ENCODE assay signal across 2 cellular contexts in the genomic region with DNA sequence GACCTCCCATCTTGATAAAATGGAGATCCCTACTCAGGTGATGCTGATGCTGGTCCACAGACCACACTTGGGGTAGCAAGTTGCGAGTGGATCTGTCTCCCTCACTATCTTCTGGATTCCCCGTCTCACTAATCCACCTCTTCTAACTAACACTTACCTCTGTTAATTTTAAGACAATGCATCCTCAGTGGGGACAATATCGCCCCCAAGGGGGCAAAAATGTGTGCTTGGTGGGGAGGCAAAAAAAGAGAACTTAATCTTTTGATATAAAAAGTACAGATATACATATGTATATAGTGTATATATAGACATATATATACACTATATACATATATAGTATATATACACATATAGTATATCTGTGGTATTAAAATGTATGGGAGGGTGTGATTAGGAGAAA.
TF ChIP-seq lines count a peak whose summit lies in the region.

No MANE protein-coding gene starts in this region.

TF ChIP-seq in liver, 16 proteins besides CTCF, POLR2A, EP300 and RAD21:
- TF ChIP-seq, protein P1, sequence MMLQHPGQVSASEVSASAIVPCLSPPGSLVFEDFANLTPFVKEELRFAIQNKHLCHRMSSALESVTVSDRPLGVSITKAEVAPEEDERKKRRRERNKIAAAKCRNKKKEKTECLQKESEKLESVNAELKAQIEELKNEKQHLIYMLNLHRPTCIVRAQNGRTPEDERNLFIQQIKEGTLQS (IDR thresholded peaks at IDR 0.05), result no peak
- TF ChIP-seq EGR1 (IDR thresholded peaks at IDR 0.05; ENCODE audit: low read depth in 2 of 2) (no peak), SP1 (IDR thresholded peaks at IDR 0.05) (no peak), FOXA1 (IDR thresholded peaks at IDR 0.05) (no peak), TAF1 (conservative IDR thresholded peaks at IDR 0.05) (no peak), HNF4A (conservative IDR thresholded peaks at IDR 0.05) (no peak), RXRA (IDR thresholded peaks at IDR 0.05) (no peak), NR2F2 (IDR thresholded peaks at IDR 0.05) (no peak), YY1 (IDR thresholded peaks at IDR 0.05) (no peak), JUND (IDR thresholded peaks at IDR 0.05) (no peak), GABPA (IDR thresholded peaks at IDR 0.05 in 1 of 2, conservative IDR thresholded peaks at IDR 0.05 in 1 of 2) (no peak), FOXA2 (IDR thresholded peaks at IDR 0.05) (no peak), HNF4G (IDR thresholded peaks at IDR 0.05) (no peak)
- TF ChIP-seq, protein P2, sequence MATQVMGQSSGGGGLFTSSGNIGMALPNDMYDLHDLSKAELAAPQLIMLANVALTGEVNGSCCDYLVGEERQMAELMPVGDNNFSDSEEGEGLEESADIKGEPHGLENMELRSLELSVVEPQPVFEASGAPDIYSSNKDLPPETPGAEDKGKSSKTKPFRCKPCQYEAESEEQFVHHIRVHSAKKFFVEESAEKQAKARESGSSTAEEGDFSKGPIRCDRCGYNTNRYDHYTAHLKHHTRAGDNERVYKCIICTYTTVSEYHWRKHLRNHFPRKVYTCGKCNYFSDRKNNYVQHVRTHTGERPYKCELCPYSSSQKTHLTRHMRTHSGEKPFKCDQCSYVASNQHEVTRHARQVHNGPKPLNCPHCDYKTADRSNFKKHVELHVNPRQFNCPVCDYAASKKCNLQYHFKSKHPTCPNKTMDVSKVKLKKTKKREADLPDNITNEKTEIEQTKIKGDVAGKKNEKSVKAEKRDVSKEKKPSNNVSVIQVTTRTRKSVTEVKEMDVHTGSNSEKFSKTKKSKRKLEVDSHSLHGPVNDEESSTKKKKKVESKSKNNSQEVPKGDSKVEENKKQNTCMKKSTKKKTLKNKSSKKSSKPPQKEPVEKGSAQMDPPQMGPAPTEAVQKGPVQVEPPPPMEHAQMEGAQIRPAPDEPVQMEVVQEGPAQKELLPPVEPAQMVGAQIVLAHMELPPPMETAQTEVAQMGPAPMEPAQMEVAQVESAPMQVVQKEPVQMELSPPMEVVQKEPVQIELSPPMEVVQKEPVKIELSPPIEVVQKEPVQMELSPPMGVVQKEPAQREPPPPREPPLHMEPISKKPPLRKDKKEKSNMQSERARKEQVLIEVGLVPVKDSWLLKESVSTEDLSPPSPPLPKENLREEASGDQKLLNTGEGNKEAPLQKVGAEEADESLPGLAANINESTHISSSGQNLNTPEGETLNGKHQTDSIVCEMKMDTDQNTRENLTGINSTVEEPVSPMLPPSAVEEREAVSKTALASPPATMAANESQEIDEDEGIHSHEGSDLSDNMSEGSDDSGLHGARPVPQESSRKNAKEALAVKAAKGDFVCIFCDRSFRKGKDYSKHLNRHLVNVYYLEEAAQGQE (IDR thresholded peaks at IDR 0.05), result no peak
- TF ChIP-seq, protein P3, sequence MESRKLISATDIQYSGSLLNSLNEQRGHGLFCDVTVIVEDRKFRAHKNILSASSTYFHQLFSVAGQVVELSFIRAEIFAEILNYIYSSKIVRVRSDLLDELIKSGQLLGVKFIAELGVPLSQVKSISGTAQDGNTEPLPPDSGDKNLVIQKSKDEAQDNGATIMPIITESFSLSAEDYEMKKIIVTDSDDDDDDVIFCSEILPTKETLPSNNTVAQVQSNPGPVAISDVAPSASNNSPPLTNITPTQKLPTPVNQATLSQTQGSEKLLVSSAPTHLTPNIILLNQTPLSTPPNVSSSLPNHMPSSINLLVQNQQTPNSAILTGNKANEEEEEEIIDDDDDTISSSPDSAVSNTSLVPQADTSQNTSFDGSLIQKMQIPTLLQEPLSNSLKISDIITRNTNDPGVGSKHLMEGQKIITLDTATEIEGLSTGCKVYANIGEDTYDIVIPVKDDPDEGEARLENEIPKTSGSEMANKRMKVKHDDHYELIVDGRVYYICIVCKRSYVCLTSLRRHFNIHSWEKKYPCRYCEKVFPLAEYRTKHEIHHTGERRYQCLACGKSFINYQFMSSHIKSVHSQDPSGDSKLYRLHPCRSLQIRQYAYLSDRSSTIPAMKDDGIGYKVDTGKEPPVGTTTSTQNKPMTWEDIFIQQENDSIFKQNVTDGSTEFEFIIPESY (IDR thresholded peaks at IDR 0.05), result no peak
- TF ChIP-seq, protein P4, sequence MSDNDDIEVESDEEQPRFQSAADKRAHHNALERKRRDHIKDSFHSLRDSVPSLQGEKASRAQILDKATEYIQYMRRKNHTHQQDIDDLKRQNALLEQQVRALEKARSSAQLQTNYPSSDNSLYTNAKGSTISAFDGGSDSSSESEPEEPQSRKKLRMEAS (IDR thresholded peaks at IDR 0.05), result no peak
TF ChIP-seq in liver: peak in this region for 0.

TF ChIP-seq in HepG2, 621 proteins besides CTCF, POLR2A, EP300 and RAD21:
- no peak for TF ChIP-seq ZNF251 (CRISPR knock-in tag; IDR thresholded peaks at IDR 0.05)
- TF ChIP-seq, protein P1 (CRISPR knock-in tag; IDR thresholded peaks at IDR 0.05), result no peak
- TF ChIP-seq, protein P5, sequence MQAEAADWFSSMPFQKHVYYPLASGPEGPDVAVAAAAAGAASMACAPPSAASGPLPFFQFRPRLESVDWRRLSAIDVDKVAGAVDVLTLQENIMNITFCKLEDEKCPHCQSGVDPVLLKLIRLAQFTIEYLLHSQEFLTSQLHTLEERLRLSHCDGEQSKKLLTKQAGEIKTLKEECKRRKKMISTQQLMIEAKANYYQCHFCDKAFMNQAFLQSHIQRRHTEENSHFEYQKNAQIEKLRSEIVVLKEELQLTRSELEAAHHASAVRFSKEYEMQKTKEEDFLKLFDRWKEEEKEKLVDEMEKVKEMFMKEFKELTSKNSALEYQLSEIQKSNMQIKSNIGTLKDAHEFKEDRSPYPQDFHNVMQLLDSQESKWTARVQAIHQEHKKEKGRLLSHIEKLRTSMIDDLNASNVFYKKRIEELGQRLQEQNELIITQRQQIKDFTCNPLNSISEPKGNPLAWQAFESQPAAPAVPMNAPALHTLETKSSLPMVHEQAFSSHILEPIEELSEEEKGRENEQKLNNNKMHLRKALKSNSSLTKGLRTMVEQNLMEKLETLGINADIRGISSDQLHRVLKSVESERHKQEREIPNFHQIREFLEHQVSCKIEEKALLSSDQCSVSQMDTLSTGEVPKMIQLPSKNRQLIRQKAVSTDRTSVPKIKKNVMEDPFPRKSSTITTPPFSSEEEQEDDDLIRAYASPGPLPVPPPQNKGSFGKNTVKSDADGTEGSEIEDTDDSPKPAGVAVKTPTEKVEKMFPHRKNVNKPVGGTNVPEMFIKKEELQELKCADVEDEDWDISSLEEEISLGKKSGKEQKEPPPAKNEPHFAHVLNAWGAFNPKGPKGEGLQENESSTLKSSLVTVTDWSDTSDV (CRISPR knock-in tag; IDR thresholded peaks at IDR 0.05), result no peak
- TF ChIP-seq, protein P6, sequence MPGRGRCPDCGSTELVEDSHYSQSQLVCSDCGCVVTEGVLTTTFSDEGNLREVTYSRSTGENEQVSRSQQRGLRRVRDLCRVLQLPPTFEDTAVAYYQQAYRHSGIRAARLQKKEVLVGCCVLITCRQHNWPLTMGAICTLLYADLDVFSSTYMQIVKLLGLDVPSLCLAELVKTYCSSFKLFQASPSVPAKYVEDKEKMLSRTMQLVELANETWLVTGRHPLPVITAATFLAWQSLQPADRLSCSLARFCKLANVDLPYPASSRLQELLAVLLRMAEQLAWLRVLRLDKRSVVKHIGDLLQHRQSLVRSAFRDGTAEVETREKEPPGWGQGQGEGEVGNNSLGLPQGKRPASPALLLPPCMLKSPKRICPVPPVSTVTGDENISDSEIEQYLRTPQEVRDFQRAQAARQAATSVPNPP (CRISPR knock-in tag; IDR thresholded peaks at IDR 0.05), result no peak
- TF ChIP-seq ZNF556 (CRISPR knock-in tag; IDR thresholded peaks at IDR 0.05; ENCODE audit: borderline replicate concordance), result no peak
- TF ChIP-seq MTA3 (CRISPR knock-in tag; IDR thresholded peaks at IDR 0.05), result no peak
- TF ChIP-seq, protein P7, sequence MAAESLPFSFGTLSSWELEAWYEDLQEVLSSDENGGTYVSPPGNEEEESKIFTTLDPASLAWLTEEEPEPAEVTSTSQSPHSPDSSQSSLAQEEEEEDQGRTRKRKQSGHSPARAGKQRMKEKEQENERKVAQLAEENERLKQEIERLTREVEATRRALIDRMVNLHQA (CRISPR knock-in tag; IDR thresholded peaks at IDR 0.05), result no peak
- TF ChIP-seq ZNF75D (CRISPR knock-in tag; IDR thresholded peaks at IDR 0.05; ENCODE audit: borderline replicate concordance), result no peak
- TF ChIP-seq, protein P8, sequence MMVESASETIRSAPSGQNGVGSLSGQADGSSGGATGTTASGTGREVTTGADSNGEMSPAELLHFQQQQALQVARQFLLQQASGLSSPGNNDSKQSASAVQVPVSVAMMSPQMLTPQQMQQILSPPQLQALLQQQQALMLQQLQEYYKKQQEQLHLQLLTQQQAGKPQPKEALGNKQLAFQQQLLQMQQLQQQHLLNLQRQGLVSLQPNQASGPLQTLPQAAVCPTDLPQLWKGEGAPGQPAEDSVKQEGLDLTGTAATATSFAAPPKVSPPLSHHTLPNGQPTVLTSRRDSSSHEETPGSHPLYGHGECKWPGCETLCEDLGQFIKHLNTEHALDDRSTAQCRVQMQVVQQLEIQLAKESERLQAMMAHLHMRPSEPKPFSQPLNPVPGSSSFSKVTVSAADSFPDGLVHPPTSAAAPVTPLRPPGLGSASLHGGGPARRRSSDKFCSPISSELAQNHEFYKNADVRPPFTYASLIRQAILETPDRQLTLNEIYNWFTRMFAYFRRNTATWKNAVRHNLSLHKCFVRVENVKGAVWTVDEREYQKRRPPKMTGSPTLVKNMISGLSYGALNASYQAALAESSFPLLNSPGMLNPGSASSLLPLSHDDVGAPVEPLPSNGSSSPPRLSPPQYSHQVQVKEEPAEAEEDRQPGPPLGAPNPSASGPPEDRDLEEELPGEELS (CRISPR knock-in tag; IDR thresholded peaks at IDR 0.05), result no peak
- TF ChIP-seq, protein P9, sequence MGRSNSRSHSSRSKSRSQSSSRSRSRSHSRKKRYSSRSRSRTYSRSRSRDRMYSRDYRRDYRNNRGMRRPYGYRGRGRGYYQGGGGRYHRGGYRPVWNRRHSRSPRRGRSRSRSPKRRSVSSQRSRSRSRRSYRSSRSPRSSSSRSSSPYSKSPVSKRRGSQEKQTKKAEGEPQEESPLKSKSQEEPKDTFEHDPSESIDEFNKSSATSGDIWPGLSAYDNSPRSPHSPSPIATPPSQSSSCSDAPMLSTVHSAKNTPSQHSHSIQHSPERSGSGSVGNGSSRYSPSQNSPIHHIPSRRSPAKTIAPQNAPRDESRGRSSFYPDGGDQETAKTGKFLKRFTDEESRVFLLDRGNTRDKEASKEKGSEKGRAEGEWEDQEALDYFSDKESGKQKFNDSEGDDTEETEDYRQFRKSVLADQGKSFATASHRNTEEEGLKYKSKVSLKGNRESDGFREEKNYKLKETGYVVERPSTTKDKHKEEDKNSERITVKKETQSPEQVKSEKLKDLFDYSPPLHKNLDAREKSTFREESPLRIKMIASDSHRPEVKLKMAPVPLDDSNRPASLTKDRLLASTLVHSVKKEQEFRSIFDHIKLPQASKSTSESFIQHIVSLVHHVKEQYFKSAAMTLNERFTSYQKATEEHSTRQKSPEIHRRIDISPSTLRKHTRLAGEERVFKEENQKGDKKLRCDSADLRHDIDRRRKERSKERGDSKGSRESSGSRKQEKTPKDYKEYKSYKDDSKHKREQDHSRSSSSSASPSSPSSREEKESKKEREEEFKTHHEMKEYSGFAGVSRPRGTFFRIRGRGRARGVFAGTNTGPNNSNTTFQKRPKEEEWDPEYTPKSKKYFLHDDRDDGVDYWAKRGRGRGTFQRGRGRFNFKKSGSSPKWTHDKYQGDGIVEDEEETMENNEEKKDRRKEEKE (IDR thresholded peaks at IDR 0.05), result no peak
